ENCODE assay signal across 34 cellular contexts in genomic region chr12:29051221-29051620, GRCh38.
"Had no signal": no experiment of that assay in that cellular context is flagged by ENCODE, and none has a peak within 500 bp of the region (broad histone marks: within the 10 kb centered on the region; RNA-seq: fewer than 3 reads in every experiment).

No MANE protein-coding gene starts in this region.

- H3K9me3 Mint-ChIP-seq: activated naive CD4-positive, alpha-beta T cell treated with anti-CD3 and anti-CD28 coated beads, Interleukin-2, amount 50 U/mL, for 24 hours; activated naive CD8-positive, alpha-beta T cell treated with anti-CD3 and anti-CD28 coated beads, Interleukin-2, amount 50 U/mL, for 24 hours; activated T-helper 2 cell treated with anti-CD3 and anti-CD28 coated beads, Interferon-gamma antibody, Interleukin-2, Interleukin-4, amounts not matched to agents 10 μg/mL and 5 μg/mL and 100 μg/mL, durations not matched to agents 14 hours and 24 hours and 36 hours; dendritic cell treated with granulocyte-macrophage colony-stimulating factor and Interleukin-4, amounts not matched to agents 40 ng/mL and 50 ng/mL, for 4 days; endodermal cell; T-helper 1 cell treated with Interleukin-12 subunit alpha and Interleukin-12 subunit beta and Interleukin-4 antibody, amounts not matched to agents 30 μg/mL and 1 μg/mL, for 36 hours had no signal

- H3K4me1 Mint-ChIP-seq: activated naive CD4-positive, alpha-beta T cell treated with anti-CD3 and anti-CD28 coated beads, Interleukin-2, amount 50 U/mL, for 24 hours; activated naive CD8-positive, alpha-beta T cell treated with anti-CD3 and anti-CD28 coated beads, Interleukin-2, amount 50 U/mL, for 24 hours; brain; endodermal cell; naive thymus-derived CD8-positive, alpha-beta T cell; neural crest cell; stimulated activated memory B cell treated with anti-CD40 and anti-IgM and Interleukin-4, amounts not matched to agents 10 μg/mL and 1 μg/mL and 100 μg/mL, for 72 hours; stimulated activated naive CD8-positive, alpha-beta T cell treated with anti-CD3 and anti-CD28 coated beads, Interleukin-15, amount 100 ng/mL, for 72 hours had no signal

- H2AFZ ChIP-seq: hepatocyte, parathyroid adenoma had no signal

- DNase-seq: activated CD4-positive, alpha-beta T cell treated with anti-CD3 and anti-CD28 coated beads for 48 hours; activated CD8-positive, alpha-beta T cell treated with anti-CD3 and anti-CD28 coated beads for 36 hours; activated naive CD8-positive, alpha-beta T cell treated with anti-CD3 and anti-CD28 coated beads, Interleukin-2, amount 50 U/mL, for 24 hours; activated T-cell treated with anti-CD3 and anti-CD28 coated beads, Interleukin-2, amount 50 U/mL, for 48 hours; anterior cingulate cortex; caudate nucleus; endodermal cell; gastrocnemius medialis; kidney; left colon; midbrain; naive thymus-derived CD8-positive, alpha-beta T cell; nucleus accumbens; psoas muscle; sigmoid colon; small intestine; stimulated activated CD4-positive, alpha-beta T cell treated with anti-CD3 and anti-CD28 coated beads, Interleukin-4, amount 100 ng/mL, for 4 hours; stimulated activated CD8-positive, alpha-beta memory T cell treated with anti-CD3 and anti-CD28 coated beads, Interleukin-4, amount 100 ng/mL, for 48 hours; stimulated activated naive CD8-positive, alpha-beta T cell treated with anti-CD3 and anti-CD28 coated beads, Interleukin-15, amount 100 ng/mL, for 72 hours; substantia nigra; SW 1271; T-helper 9 cell; WERI-Rb-1 had no signal

- H3K36me3 Mint-ChIP-seq: activated naive CD4-positive, alpha-beta T cell treated with anti-CD3 and anti-CD28 coated beads, Interleukin-2, amount 50 U/mL, for 24 hours; brain; naive thymus-derived CD8-positive, alpha-beta T cell; stimulated activated memory B cell treated with anti-CD40 and anti-IgM and Interleukin-4, amounts not matched to agents 10 μg/mL and 1 μg/mL and 100 μg/mL, for 72 hours had no signal

- H3K36me3 ChIP-seq: gastrocnemius medialis, sigmoid colon, upper lobe of left lung, vagina, WERI-Rb-1 had no signal

- H3K27ac ChIP-seq: gastrocnemius medialis, hepatocyte, parathyroid adenoma, psoas muscle, sigmoid colon, upper lobe of left lung, vagina, WERI-Rb-1 had no signal

- H3K4me3 Mint-ChIP-seq: activated CD8-positive, alpha-beta T cell treated with anti-CD3 and anti-CD28 coated beads for 36 hours; activated naive CD4-positive, alpha-beta T cell treated with anti-CD3 and anti-CD28 coated beads, Interleukin-2, amount 50 U/mL, for 24 hours; activated naive CD8-positive, alpha-beta T cell treated with anti-CD3 and anti-CD28 coated beads, Interleukin-2, amount 50 U/mL, for 24 hours; brain; dendritic cell treated with granulocyte-macrophage colony-stimulating factor and Interleukin-4, amounts not matched to agents 40 ng/mL and 50 ng/mL, for 4 days; endodermal cell; naive thymus-derived CD8-positive, alpha-beta T cell; neural crest cell; stimulated activated memory B cell treated with anti-CD40 and anti-IgM and Interleukin-4, amounts not matched to agents 10 μg/mL and 1 μg/mL and 100 μg/mL, for 72 hours; stimulated activated naive CD8-positive, alpha-beta T cell treated with anti-CD3 and anti-CD28 coated beads, Interleukin-15, amount 100 ng/mL, for 72 hours; T-helper 1 cell treated with Interleukin-12 subunit alpha and Interleukin-12 subunit beta and Interleukin-4 antibody, amounts not matched to agents 30 μg/mL and 1 μg/mL, for 36 hours had no signal

- H3K27me3 ChIP-seq: gastrocnemius medialis, hepatocyte, sigmoid colon, upper lobe of left lung, vagina had no signal

- H3K9ac ChIP-seq: parathyroid adenoma had no signal

- H3K9me3 ChIP-seq: gastrocnemius medialis, psoas muscle, sigmoid colon, upper lobe of left lung, vagina had no signal

- H3K4me3 ChIP-seq: gastrocnemius medialis, hepatocyte, psoas muscle, sigmoid colon, upper lobe of left lung, vagina had no signal

- H3K79me2 ChIP-seq: hepatocyte, parathyroid adenoma had no signal

- H3K4me1 ChIP-seq: gastrocnemius medialis, parathyroid adenoma, psoas muscle, sigmoid colon, upper lobe of left lung, vagina had no signal

- H3K4me2 ChIP-seq: hepatocyte had no signal

- H3K27ac Mint-ChIP-seq: activated CD8-positive, alpha-beta T cell treated with anti-CD3 and anti-CD28 coated beads for 36 hours; activated naive CD4-positive, alpha-beta T cell treated with anti-CD3 and anti-CD28 coated beads, Interleukin-2, amount 50 U/mL, for 24 hours; activated naive CD8-positive, alpha-beta T cell treated with anti-CD3 and anti-CD28 coated beads, Interleukin-2, amount 50 U/mL, for 24 hours; activated T-helper 2 cell treated with anti-CD3 and anti-CD28 coated beads, Interferon-gamma antibody, Interleukin-2, Interleukin-4, amounts not matched to agents 10 μg/mL and 5 μg/mL and 100 μg/mL, durations not matched to agents 14 hours and 24 hours and 36 hours; brain; dendritic cell treated with granulocyte-macrophage colony-stimulating factor and Interleukin-4, amounts not matched to agents 40 ng/mL and 50 ng/mL, for 4 days; endodermal cell; naive thymus-derived CD8-positive, alpha-beta T cell; stimulated activated memory B cell treated with anti-CD40 and anti-IgM and Interleukin-4, amounts not matched to agents 10 μg/mL and 1 μg/mL and 100 μg/mL, for 72 hours; stimulated activated naive CD8-positive, alpha-beta T cell treated with anti-CD3 and anti-CD28 coated beads, Interleukin-15, amount 100 ng/mL, for 72 hours; T-helper 1 cell treated with Interleukin-12 subunit alpha and Interleukin-12 subunit beta and Interleukin-4 antibody, amounts not matched to agents 30 μg/mL and 1 μg/mL, for 36 hours had no signal

- H3K27me3 Mint-ChIP-seq: activated naive CD8-positive, alpha-beta T cell treated with anti-CD3 and anti-CD28 coated beads, Interleukin-2, amount 50 U/mL, for 24 hours; dendritic cell treated with granulocyte-macrophage colony-stimulating factor and Interleukin-4, amounts not matched to agents 40 ng/mL and 50 ng/mL, for 4 days; stimulated activated memory B cell treated with anti-CD40 and anti-IgM and Interleukin-4, amounts not matched to agents 10 μg/mL and 1 μg/mL and 100 μg/mL, for 72 hours had no signal
